1 cellular context compared by ENCODE assay signal in the genomic region with DNA sequence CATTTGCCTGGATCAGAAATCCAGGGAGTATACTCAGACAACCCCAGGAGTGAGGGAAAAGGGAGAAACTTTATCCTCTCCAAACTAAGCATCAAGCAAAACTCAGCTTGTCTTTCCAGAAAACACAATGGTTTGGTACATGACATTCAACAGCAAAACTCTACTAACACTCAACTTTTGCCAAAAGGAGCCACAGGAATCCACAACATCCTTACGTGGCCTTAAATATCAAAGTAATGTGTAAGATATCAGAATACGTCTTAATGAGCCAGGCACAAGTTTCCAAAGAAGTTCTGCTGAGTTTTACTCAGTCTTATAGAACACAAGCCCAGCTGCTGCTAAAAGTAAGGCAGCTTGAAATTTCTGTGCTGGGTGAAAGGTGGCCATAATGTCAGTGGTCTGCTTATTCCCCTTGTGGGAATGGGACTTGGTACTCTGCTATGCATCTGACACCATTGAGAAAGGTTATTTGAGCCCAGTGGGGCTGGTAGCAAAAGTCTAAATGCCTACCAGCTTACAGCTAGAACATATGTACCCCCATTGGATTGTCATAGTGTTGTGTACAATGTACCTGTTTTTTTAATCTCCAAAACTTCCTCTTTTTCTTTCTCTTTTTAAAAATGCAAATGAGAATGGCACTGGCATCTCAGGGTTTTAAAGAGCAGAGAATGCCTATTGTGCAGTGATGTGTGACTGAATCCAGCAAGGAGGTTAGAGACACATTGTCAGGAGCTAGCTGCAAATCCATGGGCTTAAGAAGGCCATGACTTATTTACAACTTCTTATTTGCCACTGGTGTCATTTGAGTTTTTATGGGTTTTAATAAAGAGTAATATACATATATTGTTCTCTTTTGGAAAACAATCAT.
TF ChIP-seq lines count a peak whose summit lies in the region.

No MANE protein-coding gene starts in this region.

TF ChIP-seq in HepG2, 621 proteins besides CTCF, POLR2A, EP300 and RAD21 (continued from another document):
- TF ChIP-seq, protein P1, sequence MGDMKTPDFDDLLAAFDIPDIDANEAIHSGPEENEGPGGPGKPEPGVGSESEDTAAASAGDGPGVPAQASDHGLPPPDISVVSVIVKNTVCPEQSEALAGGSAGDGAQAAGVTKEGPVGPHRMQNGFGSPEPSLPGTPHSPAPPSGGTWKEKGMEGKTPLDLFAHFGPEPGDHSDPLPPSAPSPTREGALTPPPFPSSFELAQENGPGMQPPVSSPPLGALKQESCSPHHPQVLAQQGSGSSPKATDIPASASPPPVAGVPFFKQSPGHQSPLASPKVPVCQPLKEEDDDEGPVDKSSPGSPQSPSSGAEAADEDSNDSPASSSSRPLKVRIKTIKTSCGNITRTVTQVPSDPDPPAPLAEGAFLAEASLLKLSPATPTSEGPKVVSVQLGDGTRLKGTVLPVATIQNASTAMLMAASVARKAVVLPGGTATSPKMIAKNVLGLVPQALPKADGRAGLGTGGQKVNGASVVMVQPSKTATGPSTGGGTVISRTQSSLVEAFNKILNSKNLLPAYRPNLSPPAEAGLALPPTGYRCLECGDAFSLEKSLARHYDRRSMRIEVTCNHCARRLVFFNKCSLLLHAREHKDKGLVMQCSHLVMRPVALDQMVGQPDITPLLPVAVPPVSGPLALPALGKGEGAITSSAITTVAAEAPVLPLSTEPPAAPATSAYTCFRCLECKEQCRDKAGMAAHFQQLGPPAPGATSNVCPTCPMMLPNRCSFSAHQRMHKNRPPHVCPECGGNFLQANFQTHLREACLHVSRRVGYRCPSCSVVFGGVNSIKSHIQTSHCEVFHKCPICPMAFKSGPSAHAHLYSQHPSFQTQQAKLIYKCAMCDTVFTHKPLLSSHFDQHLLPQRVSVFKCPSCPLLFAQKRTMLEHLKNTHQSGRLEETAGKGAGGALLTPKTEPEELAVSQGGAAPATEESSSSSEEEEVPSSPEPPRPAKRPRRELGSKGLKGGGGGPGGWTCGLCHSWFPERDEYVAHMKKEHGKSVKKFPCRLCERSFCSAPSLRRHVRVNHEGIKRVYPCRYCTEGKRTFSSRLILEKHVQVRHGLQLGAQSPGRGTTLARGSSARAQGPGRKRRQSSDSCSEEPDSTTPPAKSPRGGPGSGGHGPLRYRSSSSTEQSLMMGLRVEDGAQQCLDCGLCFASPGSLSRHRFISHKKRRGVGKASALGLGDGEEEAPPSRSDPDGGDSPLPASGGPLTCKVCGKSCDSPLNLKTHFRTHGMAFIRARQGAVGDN (CRISPR knock-in tag; IDR thresholded peaks at IDR 0.05): no peak
- TF ChIP-seq, protein P2, sequence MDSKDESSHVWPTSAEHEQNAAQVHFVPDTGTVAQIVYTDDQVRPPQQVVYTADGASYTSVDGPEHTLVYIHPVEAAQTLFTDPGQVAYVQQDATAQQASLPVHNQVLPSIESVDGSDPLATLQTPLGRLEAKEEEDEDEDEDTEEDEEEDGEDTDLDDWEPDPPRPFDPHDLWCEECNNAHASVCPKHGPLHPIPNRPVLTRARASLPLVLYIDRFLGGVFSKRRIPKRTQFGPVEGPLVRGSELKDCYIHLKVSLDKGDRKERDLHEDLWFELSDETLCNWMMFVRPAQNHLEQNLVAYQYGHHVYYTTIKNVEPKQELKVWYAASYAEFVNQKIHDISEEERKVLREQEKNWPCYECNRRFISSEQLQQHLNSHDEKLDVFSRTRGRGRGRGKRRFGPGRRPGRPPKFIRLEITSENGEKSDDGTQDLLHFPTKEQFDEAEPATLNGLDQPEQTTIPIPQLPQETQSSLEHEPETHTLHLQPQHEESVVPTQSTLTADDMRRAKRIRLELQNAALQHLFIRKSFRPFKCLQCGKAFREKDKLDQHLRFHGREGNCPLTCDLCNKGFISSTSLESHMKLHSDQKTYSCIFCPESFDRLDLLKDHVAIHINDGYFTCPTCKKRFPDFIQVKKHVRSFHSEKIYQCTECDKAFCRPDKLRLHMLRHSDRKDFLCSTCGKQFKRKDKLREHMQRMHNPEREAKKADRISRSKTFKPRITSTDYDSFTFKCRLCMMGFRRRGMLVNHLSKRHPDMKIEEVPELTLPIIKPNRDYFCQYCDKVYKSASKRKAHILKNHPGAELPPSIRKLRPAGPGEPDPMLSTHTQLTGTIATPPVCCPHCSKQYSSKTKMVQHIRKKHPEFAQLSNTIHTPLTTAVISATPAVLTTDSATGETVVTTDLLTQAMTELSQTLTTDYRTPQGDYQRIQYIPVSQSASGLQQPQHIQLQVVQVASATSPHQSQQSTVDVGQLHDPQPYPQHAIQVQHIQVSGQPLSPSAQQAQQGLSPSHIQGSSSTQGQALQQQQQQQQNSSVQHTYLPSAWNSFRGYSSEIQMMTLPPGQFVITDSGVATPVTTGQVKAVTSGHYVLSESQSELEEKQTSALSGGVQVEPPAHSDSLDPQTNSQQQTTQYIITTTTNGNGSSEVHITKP (CRISPR knock-in tag; IDR thresholded peaks at IDR 0.05; ENCODE audit: low read depth): no peak
- TF ChIP-seq ZSCAN31 (CRISPR knock-in tag; IDR thresholded peaks at IDR 0.05; ENCODE audit: low read depth): no peak
- no peak for TF ChIP-seq ZFP36L2 (CRISPR knock-in tag; IDR thresholded peaks at IDR 0.05)
- no peak for TF ChIP-seq TEAD3 (CRISPR knock-in tag; optimal IDR thresholded peaks at IDR 0.05; ENCODE audit: borderline replicate concordance)
- TF ChIP-seq, protein P3, sequence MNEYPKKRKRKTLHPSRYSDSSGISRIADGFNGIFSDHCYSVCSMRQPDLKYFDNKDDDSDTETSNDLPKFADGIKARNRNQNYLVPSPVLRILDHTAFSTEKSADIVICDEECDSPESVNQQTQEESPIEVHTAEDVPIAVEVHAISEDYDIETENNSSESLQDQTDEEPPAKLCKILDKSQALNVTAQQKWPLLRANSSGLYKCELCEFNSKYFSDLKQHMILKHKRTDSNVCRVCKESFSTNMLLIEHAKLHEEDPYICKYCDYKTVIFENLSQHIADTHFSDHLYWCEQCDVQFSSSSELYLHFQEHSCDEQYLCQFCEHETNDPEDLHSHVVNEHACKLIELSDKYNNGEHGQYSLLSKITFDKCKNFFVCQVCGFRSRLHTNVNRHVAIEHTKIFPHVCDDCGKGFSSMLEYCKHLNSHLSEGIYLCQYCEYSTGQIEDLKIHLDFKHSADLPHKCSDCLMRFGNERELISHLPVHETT (CRISPR knock-in tag; conservative IDR thresholded peaks at IDR 0.05): no peak
- TF ChIP-seq ZNF562 (CRISPR knock-in tag; IDR thresholded peaks at IDR 0.05; ENCODE audit: borderline replicate concordance): no peak
